ENCODE assay signal across 20 cellular contexts in genomic region chr7:30841801-30842541, GRCh38.
DNase-seq lines count a peak whose midpoint lies in the region; ATAC-seq and TF ChIP-seq lines count a peak whose summit lies in the region.
"Had no signal": no experiment of that assay in that cellular context is flagged by ENCODE, and none has a peak within 500 bp of the region (broad histone marks: within the 10 kb centered on the region; RNA-seq: fewer than 3 reads in every experiment).

No MANE protein-coding gene starts in this region.

- DNase-seq in ascending aorta (ENCODE audit: low spot score in 2 of 2) (peak in 1 of 2 donors; percentile 48), esophagus muscularis mucosa (ENCODE audit: extremely low spot score) (no peak), mesenteric fat pad (ENCODE audit: low spot score) (peak; percentile 67), thyroid gland (no peak), NOMO-1 treated with DMSO at 0.1 percent for 48 hours (lab: John Stamatoyannopoulos, UW; ENCODE audit: unreplicated experiment) (no peak)
- DNase-seq: CD4-positive, alpha-beta T cell; DND-41; GM23248; H9; HFFc6; Kasumi-1; NCI-H1417; NCI-H187; NCI-H526; OCI-M1 had no signal

- H3K27me3 ChIP-seq in ascending aorta (no peaks in the 10 kb centered on the region), esophagus muscularis mucosa (no peaks in the 10 kb centered on the region), thyroid gland (no peaks in the 10 kb centered on the region)
- H3K27me3 ChIP-seq: BLaER1 had no signal

- no peak for TF ChIP-seq EP300 in esophagus muscularis mucosa (IDR thresholded peaks at IDR 0.05)

- ATAC-seq in HG03039 (IDR thresholded peaks at IDR 0.05; ENCODE audit: unreplicated experiment), result no peak
- ATAC-seq in GM19397 (IDR thresholded peaks at IDR 0.05; ENCODE audit: unreplicated experiment), result no peak
- ATAC-seq: GM12878 had no signal

- H3K9me3 ChIP-seq in ascending aorta, result no peaks in the 10 kb centered on the region
- H3K9me3 ChIP-seq in esophagus muscularis mucosa, result no peaks in the 10 kb centered on the region
- H3K9me3 ChIP-seq in thyroid gland, result no peaks in the 10 kb centered on the region
- H3K9me3 ChIP-seq: BLaER1, Caco-2 had no signal

- H3K4me1 ChIP-seq in ascending aorta (peaks cover 31 to 40% of the 10 kb centered on the region in 2 donors), esophagus muscularis mucosa (peaks cover 43 to 70% (median 65%) of the 10 kb centered on the region in 4 donors), thyroid gland (peaks cover 53 to 61% of the 10 kb centered on the region in 2 donors)
- H3K4me1 ChIP-seq: Caco-2 had no signal

- intact Hi-C loops in ascending aorta (cut with DNase I), result no loop called here
- intact Hi-C loops in esophagus muscularis mucosa (cut with DNase I), result no loop called here
- intact Hi-C loops in thyroid gland (cut with DNase I), result no loop called here

- TF ChIP-seq CTCF in ascending aorta (IDR thresholded peaks at IDR 0.05), result no peak
- no peak for TF ChIP-seq CTCF in esophagus muscularis mucosa (IDR thresholded peaks at IDR 0.05)
- no peak for TF ChIP-seq CTCF in thyroid gland (IDR thresholded peaks at IDR 0.05)

- H3K4me3 ChIP-seq in ascending aorta (no peak overlapping the region), esophagus muscularis mucosa (no peak overlapping the region), thyroid gland (replicated peaks in 1 of 3) (no peak overlapping the region)
- H3K4me3 ChIP-seq: BLaER1, GM12878, GM23248 had no signal

- TF ChIP-seq POLR2A in esophagus muscularis mucosa (IDR thresholded peaks at IDR 0.05; ENCODE audit: low read depth), result no peak
- no peak for TF ChIP-seq POLR2A in thyroid gland (IDR thresholded peaks at IDR 0.05)

- WGBS in esophagus muscularis mucosa, result 90% methylated on average over 7 of the region's 7 CpGs
- WGBS in thyroid gland, 2 donors, result 93 to 96% methylated on average over 6 to 7 of the region's 7 CpGs

- peaks cover 0 to 13% of the 10 kb centered on the region in 2 donors for H3K36me3 ChIP-seq in ascending aorta
- peaks cover 0 to 46% (median 11%) of the 10 kb centered on the region in 4 donors for H3K36me3 ChIP-seq in esophagus muscularis mucosa
- no peaks in the 10 kb centered on the region for H3K36me3 ChIP-seq in thyroid gland
- H3K36me3 ChIP-seq: BLaER1 had no signal

- H3K27ac ChIP-seq in ascending aorta (peak overlapping the region; percentile 91 to 93), esophagus muscularis mucosa (replicated peaks in 1 of 4) (peak overlapping the region; percentile 88 to 95 (median 90)), thyroid gland (peak overlapping the region; percentile 7 to 95 (median 92))
- H3K27ac ChIP-seq: BLaER1, GM23248 had no signal
